In genomic region chr19:29326351-29326750, GRCh38 we compare ENCODE assay signal across 26 cellular contexts.
DNase-seq lines count a peak whose midpoint lies in the region; ATAC-seq and TF ChIP-seq lines count a peak whose summit lies in the region.
"Had no signal": no experiment of that assay in that cellular context is flagged by ENCODE, and none has a peak within 500 bp of the region (broad histone marks: within the 10 kb centered on the region; RNA-seq: fewer than 3 reads in every experiment).

No MANE protein-coding gene starts in this region.

- no peak for ATAC-seq in esophagus mucosa
- ATAC-seq: foreskin keratinocyte; HCT116; HepG2; left colon; naive thymus-derived CD8-positive, alpha-beta T cell had no signal

- H3K9me3 Mint-ChIP-seq in Calu3 (ENCODE audit: low read depth, unreplicated experiment): peaks cover 3% of the 10 kb centered on the region

- BruUV-seq in Calu3 (replicated peaks; lab: Mats Ljungman, UMichigan): no TSS peak
- BruUV-seq in mammary epithelial cell (replicated peaks; lab: Mats Ljungman, UMichigan): no TSS peak

- dilution Hi-C loops in mammary epithelial cell (cut with HindIII; ENCODE audit: low sequenced_read_pairs): no loop called here

- no peaks in the 10 kb centered on the region for H3K9me3 ChIP-seq in mesodermal cell (ENCODE audit: control insufficient read depth, low read length)
- H3K9me3 ChIP-seq in mammary epithelial cell (replicated peaks; ENCODE audit: insufficient read depth, low read length): peaks cover 42% of the 10 kb centered on the region
- H3K9me3 ChIP-seq: upper lobe of left lung had no signal

- no peak for TF ChIP-seq CTCF in Calu3 (IDR thresholded peaks at IDR 0.05; ENCODE audit: unreplicated experiment)
- no peak for TF ChIP-seq CTCF in mammary epithelial cell (conservative IDR thresholded peaks at IDR 0.05 in 1 of 2, IDR thresholded peaks at IDR 0.05 in 1 of 2; ENCODE audit: extremely low read depth in 1 of 2, insufficient read depth in 1 of 2, low read depth in 1 of 2, low read length in 2 of 2)

- H3K27ac ChIP-seq in mesodermal cell (ENCODE audit: low read depth, low read length, severe bottlenecking) (peak overlapping the region; percentile 29), mammary epithelial cell (ENCODE audit: insufficient read depth, low read depth, low read length) (no peak overlapping the region)
- H3K27ac ChIP-seq: BLaER1, foreskin keratinocyte, HL-60, upper lobe of left lung, WERI-Rb-1 had no signal

- no peak overlapping the region for H3K9ac ChIP-seq in mammary epithelial cell (ENCODE audit: insufficient read depth, low read length)
- H3K9ac ChIP-seq: BLaER1 had no signal

- no peaks in the 10 kb centered on the region for H3K36me3 Mint-ChIP-seq in Calu3 (ENCODE audit: insufficient read depth, unreplicated experiment)
- H3K36me3 Mint-ChIP-seq: activated CD4-positive, alpha-beta memory T cell treated with anti-CD3 and anti-CD28 coated beads for 36 hours; brain had no signal

- H3K36me3 ChIP-seq in mesodermal cell (ENCODE audit: control insufficient read depth, insufficient read depth, low read length) (no peaks in the 10 kb centered on the region), mammary epithelial cell (ENCODE audit: insufficient read depth, low read length) (no peaks in the 10 kb centered on the region)
- H3K36me3 ChIP-seq: BLaER1, upper lobe of left lung, WERI-Rb-1 had no signal

- H3K4me3 Mint-ChIP-seq in Calu3 (ENCODE audit: low read depth, unreplicated experiment): no peak overlapping the region
- H3K4me3 Mint-ChIP-seq: activated CD4-positive, alpha-beta memory T cell treated with anti-CD3 and anti-CD28 coated beads for 36 hours; brain; naive thymus-derived CD8-positive, alpha-beta T cell had no signal

- H3K4me2 ChIP-seq in mammary epithelial cell (ENCODE audit: insufficient read depth, low read depth, low read length): no peak overlapping the region
- H3K4me2 ChIP-seq: BLaER1 had no signal

- H3K27me3 Mint-ChIP-seq in Calu3 (ENCODE audit: unreplicated experiment): peaks cover 76% of the 10 kb centered on the region

- no peaks in the 10 kb centered on the region for H3K4me1 Mint-ChIP-seq in Calu3 (ENCODE audit: low read depth, unreplicated experiment)

- peak; percentile 6 for DNase-seq in stimulated activated CD4-positive, alpha-beta T cell treated with anti-CD3 and anti-CD28 coated beads, Interleukin-15, amount 100 ng/mL, for 24 hours
- DNase-seq in stimulated activated CD4-positive, alpha-beta T cell treated with anti-CD3 and anti-CD28 coated beads, Interleukin-1b, Interleukin-23, amount 100 ng/mL, for 48 hours: no peak
- DNase-seq in RPMI7951 (ENCODE audit: low read depth) (peak; percentile 45), DMS153 (lab: John Stamatoyannopoulos, UW) (no peak), Calu3 (no peak), mammary epithelial cell (no peak)
- DNase-seq: ACHN; activated CD4-positive, alpha-beta memory T cell treated with anti-CD3 and anti-CD28 coated beads for 36 hours; activated effector memory CD4-positive, alpha-beta T cell treated with Interleukin-2 at 50 U/mL for 16 hours; COR-L47; effector CD8-positive, alpha-beta T cell; foreskin keratinocyte; left colon; naive thymus-derived CD8-positive, alpha-beta T cell; NCI-H2029 treated with DMSO at 0.1 percent for 48 hours; NCI-H446; SHP77; upper lobe of left lung; WERI-Rb-1 had no signal

- H3K27ac Mint-ChIP-seq in Calu3 (ENCODE audit: unreplicated experiment): no peak overlapping the region
- H3K27ac Mint-ChIP-seq: activated CD4-positive, alpha-beta memory T cell treated with anti-CD3 and anti-CD28 coated beads for 36 hours; naive thymus-derived CD8-positive, alpha-beta T cell had no signal

- H3K79me2 ChIP-seq in mammary epithelial cell (ENCODE audit: insufficient read depth, low read length): no peaks in the 10 kb centered on the region

- in situ Hi-C loops in mammary epithelial cell (cut with MboI; ENCODE audit: low sequenced_read_pairs in 2 of 2): no loop called here

- H3K27me3 ChIP-seq in mammary epithelial cell (ENCODE audit: insufficient read depth, low read length): no peaks in the 10 kb centered on the region
- H3K27me3 ChIP-seq: BLaER1, foreskin keratinocyte, upper lobe of left lung had no signal

- CTCF ChIA-PET in Calu3 (lab: Charles Lee): no interaction called here
- CTCF ChIA-PET in mammary epithelial cell (lab: Charles Lee; ENCODE audit: low non-redundant PET): no interaction called here

- H4K20me1 ChIP-seq in mammary epithelial cell (ENCODE audit: insufficient read depth, low read length): no peaks in the 10 kb centered on the region
- H4K20me1 ChIP-seq: BLaER1 had no signal

- intact Hi-C loops in Calu3 (cut with micrococcal nuclease; ENCODE audit: unreplicated experiment) (no loop called here), mammary epithelial cell (cut with micrococcal nuclease) (no loop called here)

- no peak overlapping the region for H3K4me3 ChIP-seq in mesodermal cell (ENCODE audit: extremely low read depth, insufficient read depth, low read length, poor library complexity, severe bottlenecking)
- no peak overlapping the region for H3K4me3 ChIP-seq in mammary epithelial cell (replicated peaks in 1 of 3; ENCODE audit: insufficient read depth in 1 of 3, low read depth in 2 of 3, low read length in 3 of 3)
- H3K4me3 ChIP-seq: BLaER1, upper lobe of left lung had no signal

- H3K4me1 ChIP-seq in mesodermal cell (ENCODE audit: control insufficient read depth, insufficient read depth, low read length, poor library complexity, severe bottlenecking) (peaks cover 7% of the 10 kb centered on the region), mammary epithelial cell (ENCODE audit: insufficient read depth, low read length) (no peaks in the 10 kb centered on the region)
- H3K4me1 ChIP-seq: BLaER1, foreskin keratinocyte, upper lobe of left lung had no signal

- no peak overlapping the region for H2AFZ ChIP-seq in mammary epithelial cell (ENCODE audit: low read depth, low read length)

- WGBS in mesodermal cell (ENCODE audit: insufficient coverage in 2 of 2), 2 experiments: 59 to 67% methylated on average over 3 of the region's 4 CpGs
- 26% methylated on average over 4 of the region's 4 CpGs for WGBS in mammary epithelial cell (ENCODE audit: low coverage, missing lambda C conversion rate)

Comparison
In these comparisons a context has a peak if more than half of its experiments do, and no peak if none do; other contexts are left out.
1. DNase-seq: peak in stimulated activated CD4-positive, alpha-beta T cell treated with anti-CD3 and anti-CD28 coated beads, Interleukin-15, amount 100 ng/mL, for 24 hours (single experiment) and RPMI7951 (single experiment); none in stimulated activated CD4-positive, alpha-beta T cell treated with anti-CD3 and anti-CD28 coated beads, Interleukin-1b, Interleukin-23, amount 100 ng/mL, for 48 hours (single experiment), DMS153 (single experiment), Calu3 (single experiment) and mammary epithelial cell (single experiment).